In the genomic region with DNA sequence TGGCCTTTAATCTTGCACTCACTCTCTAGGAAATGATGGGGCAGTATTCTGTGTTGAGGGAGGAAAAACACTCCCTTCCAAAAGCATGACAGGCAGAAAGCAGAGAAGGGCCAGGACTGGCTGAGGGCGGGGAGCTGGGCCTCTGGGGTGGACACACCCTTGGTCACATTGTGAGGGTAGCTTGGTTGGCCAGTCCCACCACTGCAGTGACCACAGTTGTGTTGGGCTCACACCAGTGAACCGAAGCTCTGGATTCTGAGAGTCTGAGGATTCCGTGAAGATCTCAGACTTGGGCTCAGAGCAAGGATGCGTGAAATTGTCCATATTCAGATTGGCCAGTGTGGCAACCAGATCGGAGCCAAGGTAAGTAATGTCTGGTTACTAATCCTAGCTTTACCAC, we compare ENCODE assay signal across 1 cellular context.
TF ChIP-seq lines count a peak whose summit lies in the region.

A gene (plus strand): TSS at position 213 of the 400 bp plus-strand sequence. CDS start 94 bp downstream, at position 307.

TF ChIP-seq in IMR-90, 13 proteins besides CTCF, POLR2A, EP300 and RAD21:
- TF ChIP-seq NFE2L2 (IDR thresholded peaks at IDR 0.05; ENCODE audit: low read depth, low read length) = no peak
- TF ChIP-seq, protein P1, sequence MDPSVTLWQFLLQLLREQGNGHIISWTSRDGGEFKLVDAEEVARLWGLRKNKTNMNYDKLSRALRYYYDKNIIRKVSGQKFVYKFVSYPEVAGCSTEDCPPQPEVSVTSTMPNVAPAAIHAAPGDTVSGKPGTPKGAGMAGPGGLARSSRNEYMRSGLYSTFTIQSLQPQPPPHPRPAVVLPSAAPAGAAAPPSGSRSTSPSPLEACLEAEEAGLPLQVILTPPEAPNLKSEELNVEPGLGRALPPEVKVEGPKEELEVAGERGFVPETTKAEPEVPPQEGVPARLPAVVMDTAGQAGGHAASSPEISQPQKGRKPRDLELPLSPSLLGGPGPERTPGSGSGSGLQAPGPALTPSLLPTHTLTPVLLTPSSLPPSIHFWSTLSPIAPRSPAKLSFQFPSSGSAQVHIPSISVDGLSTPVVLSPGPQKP (IDR thresholded peaks at IDR 0.05; ENCODE audit: borderline replicate concordance, low read depth, low read length) = no peak
- TF ChIP-seq MAFK (IDR thresholded peaks at IDR 0.05; ENCODE audit: low read depth, low read length) = no peak
- no peak for TF ChIP-seq RCOR1 (IDR thresholded peaks at IDR 0.05; ENCODE audit: insufficient replicate concordance, low read length)
- TF ChIP-seq, protein P2, sequence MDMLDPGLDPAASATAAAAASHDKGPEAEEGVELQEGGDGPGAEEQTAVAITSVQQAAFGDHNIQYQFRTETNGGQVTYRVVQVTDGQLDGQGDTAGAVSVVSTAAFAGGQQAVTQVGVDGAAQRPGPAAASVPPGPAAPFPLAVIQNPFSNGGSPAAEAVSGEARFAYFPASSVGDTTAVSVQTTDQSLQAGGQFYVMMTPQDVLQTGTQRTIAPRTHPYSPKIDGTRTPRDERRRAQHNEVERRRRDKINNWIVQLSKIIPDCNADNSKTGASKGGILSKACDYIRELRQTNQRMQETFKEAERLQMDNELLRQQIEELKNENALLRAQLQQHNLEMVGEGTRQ (IDR thresholded peaks at IDR 0.05; ENCODE audit: low read depth, low read length) = no peak
- TF ChIP-seq CHD1 (IDR thresholded peaks at IDR 0.05; ENCODE audit: low read depth, low read length) = no peak
- TF ChIP-seq RFX5 (IDR thresholded peaks at IDR 0.05; ENCODE audit: low read depth, low read length) = no peak
- TF ChIP-seq MXI1 (IDR thresholded peaks at IDR 0.05; ENCODE audit: borderline replicate concordance, low read depth, low read length) = no peak
- TF ChIP-seq FOS (IDR thresholded peaks at IDR 0.05; ENCODE audit: low read depth, low read length) = no peak
- no peak for TF ChIP-seq SMC3 (IDR thresholded peaks at IDR 0.05; ENCODE audit: low read depth, low read length)
- no peak for TF ChIP-seq BHLHE40 (IDR thresholded peaks at IDR 0.05; ENCODE audit: low read depth, low read length)
- no peak for TF ChIP-seq MAZ (IDR thresholded peaks at IDR 0.05; ENCODE audit: borderline replicate concordance, low read depth, low read length)
- no peak for TF ChIP-seq CEBPB (IDR thresholded peaks at IDR 0.05; ENCODE audit: low read depth, low read length)
